Comparison of ENCODE assay signal across 8 cellular contexts in the genomic region with DNA sequence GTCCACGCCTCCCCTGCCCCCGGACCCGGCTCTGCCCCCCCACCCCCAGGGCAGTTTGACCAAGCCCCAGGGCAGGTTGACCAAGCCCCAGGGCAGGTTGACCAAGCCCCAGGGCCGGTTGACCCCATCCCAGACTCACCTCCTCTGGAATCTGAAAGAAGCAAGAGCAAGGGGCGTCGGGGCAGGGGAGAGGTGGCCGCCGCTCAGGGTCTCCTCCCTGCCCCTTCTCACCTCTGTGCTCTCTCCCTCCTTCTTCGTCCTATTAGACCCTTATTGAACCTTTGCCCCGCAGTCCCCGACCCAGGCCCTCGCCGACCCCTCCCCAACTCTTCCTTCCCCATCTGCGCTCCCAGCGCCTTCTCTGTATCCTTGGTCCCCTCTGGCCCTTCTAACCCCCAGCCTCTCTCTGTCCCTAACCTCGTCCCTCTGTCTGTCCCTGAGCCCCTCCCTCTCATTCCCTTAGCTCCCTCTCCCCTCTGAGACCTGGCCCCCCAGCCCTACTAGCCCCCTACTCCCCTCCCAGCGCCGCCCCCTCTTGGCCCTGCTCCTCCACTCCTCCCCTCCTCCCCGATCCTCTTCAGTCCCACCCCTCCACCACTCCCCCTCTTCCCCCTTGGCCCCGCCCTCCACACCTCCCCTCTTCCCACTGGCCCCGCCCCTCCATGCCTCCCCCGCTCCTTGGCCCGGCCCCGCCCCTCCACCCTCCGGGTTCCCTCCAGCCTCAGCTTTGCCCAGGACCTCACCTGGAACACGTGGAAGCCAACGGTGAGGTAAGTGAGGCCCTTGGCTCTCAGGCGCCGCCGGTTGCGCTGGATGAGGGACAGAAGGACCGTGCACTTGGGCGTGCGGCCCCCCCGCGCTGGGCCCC. TPM values are rescaled to one million over a fixed set of nuclear protein-coding genes. Genes with fewer than 3 reads are reported as not detected.
DNase-seq lines count a peak whose midpoint lies in the region; ATAC-seq and TF ChIP-seq lines count a peak whose summit lies in the region.

No MANE protein-coding gene starts in this region.

- H3K36me3 ChIP-seq in brain microvascular endothelial cell (replicated peaks), result peaks cover 12% of the 10 kb centered on the region

- H3K27me3 ChIP-seq in brain microvascular endothelial cell (replicated peaks), result no peaks in the 10 kb centered on the region

- ATAC-seq in left colon (peak; percentile 44), HG03565 (IDR thresholded peaks at IDR 0.05; ENCODE audit: unreplicated experiment) (no peak)

- peak; percentile 28 to 44 (median 34) for DNase-seq in activated CD4-positive, CD25-positive, alpha-beta regulatory T cell (lab: John Stamatoyannopoulos, UW)
- no peak for DNase-seq in activated CD4-positive, CD25-positive, alpha-beta regulatory T cell treated with anti-CD3 and anti-CD28 coated beads, Interleukin-2, amount 50 U/mL, for 72 hours
- DNase-seq in SW480 (ENCODE audit: low spot score), result peak; percentile 55
- peak; percentile 30 for DNase-seq in astrocyte of the spinal cord (ENCODE audit: low read depth, low spot score)
- peak; percentile 81 to 87 for DNase-seq in left colon
- DNase-seq in stimulated activated CD8-positive, alpha-beta memory T cell treated with anti-CD3 and anti-CD28 coated beads, Interleukin-12 subunit alpha, Interleukin-12 subunit beta, amount 100 ng/mL, for 24 hours (ENCODE audit: extremely low read depth), result peak; percentile 24
- no peak for DNase-seq in brain microvascular endothelial cell

- in situ Hi-C loops in astrocyte of the spinal cord (cut with HindIII; ENCODE audit: low sequenced_read_pairs), result no loop called here
- in situ Hi-C loops in brain microvascular endothelial cell (cut with HindIII; ENCODE audit: low pct_ligation_motif_present, low sequenced_read_pairs), result no loop called here

- H3K27ac ChIP-seq in brain microvascular endothelial cell, result no peak overlapping the region

- TF ChIP-seq CTCF in astrocyte of the spinal cord (IDR thresholded peaks at IDR 0.05; ENCODE audit: low read depth, low read length) (no peak), brain microvascular endothelial cell (IDR thresholded peaks at IDR 0.05; ENCODE audit: low read depth, low read length, missing control alignments) (no peak)

- H3K4me3 ChIP-seq in astrocyte of the spinal cord (ENCODE audit: low read depth, low read length), result peak overlapping the region; percentile 21
- no peak overlapping the region for H3K4me3 ChIP-seq in brain microvascular endothelial cell (ENCODE audit: low read depth, low read length)

- intact Hi-C loops in left colon (cut with DNase I, micrococcal nuclease), result no loop called here

RNA-seq across cellular contexts. Expression of gene CAPN12, which starts 7.6 kb away (rescaled TPM):
- 10 to 100 TPM; 10.1 to 10.2 TPM for total RNA-seq in left colon

RNA-seq across cellular contexts. Expression of gene LGALS7, which starts 36.7 kb away (rescaled TPM):
- not detected for total RNA-seq in left colon

RNA-seq across cellular contexts. Expression of gene LGALS7B, which starts 52.4 kb away (rescaled TPM):
- not detected for total RNA-seq in left colon

Comparison
In these comparisons a context has a peak if more than half of its experiments do, and no peak if none do; other contexts are left out.
1. DNase-seq: peak in activated CD4-positive, CD25-positive, alpha-beta regulatory T cell (4 of 4), SW480 (single experiment), astrocyte of the spinal cord (single experiment), left colon (2 of 2) and stimulated activated CD8-positive, alpha-beta memory T cell treated with anti-CD3 and anti-CD28 coated beads, Interleukin-12 subunit alpha, Interleukin-12 subunit beta, amount 100 ng/mL, for 24 hours (single experiment); none in activated CD4-positive, CD25-positive, alpha-beta regulatory T cell treated with anti-CD3 and anti-CD28 coated beads, Interleukin-2, amount 50 U/mL, for 72 hours (single experiment) and brain microvascular endothelial cell (single experiment).